20 cellular contexts compared by ENCODE assay signal in the genomic region with DNA sequence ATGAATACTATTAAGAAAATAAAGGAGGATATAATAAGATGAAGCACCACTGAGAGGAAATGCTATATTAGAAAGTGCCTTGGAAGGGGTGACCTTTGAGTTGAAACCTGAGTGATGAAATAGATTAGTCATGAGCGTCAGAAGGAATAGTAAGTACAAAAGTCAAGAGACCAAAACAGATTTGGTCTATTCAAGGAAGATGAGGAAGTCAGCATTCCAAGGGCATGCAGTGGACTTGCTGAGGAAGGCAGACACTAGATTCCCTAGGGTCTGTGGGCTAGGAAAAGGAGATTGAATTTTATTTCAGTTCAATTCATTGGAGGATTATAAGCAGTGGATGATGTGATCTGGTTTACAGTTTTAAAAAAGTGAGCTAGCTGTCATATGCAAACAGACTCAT.
A peak's percentile ranks its signal among the peaks of the same experiment; 100 is the strongest.
DNase-seq lines count a peak whose midpoint lies in the region; ATAC-seq and TF ChIP-seq lines count a peak whose summit lies in the region.
"Had no signal": no experiment of that assay in that cellular context is flagged by ENCODE, and none has a peak within 500 bp of the region (broad histone marks: within the 10 kb centered on the region; RNA-seq: fewer than 3 reads in every experiment).

No MANE protein-coding gene starts in this region.

- BruUV-seq in PC-9 (replicated peaks; lab: Mats Ljungman, UMichigan) = no TSS peak

- H3K9me3 Mint-ChIP-seq in activated T-cell treated with anti-CD3 and anti-CD28 coated beads, Interleukin-2, amount 50 U/mL, for 24 hours = peaks cover 6% of the 10 kb centered on the region
- H3K9me3 Mint-ChIP-seq: neural progenitor cell had no signal

- H3K27me3 ChIP-seq in PC-9 (ENCODE audit: insufficient read depth, low read depth) = no peaks in the 10 kb centered on the region
- H3K27me3 ChIP-seq: neural progenitor cell, vagina had no signal

- H3K4me3 Mint-ChIP-seq in activated T-cell treated with anti-CD3 and anti-CD28 coated beads, Interleukin-2, amount 50 U/mL, for 24 hours = no peak overlapping the region
- H3K4me3 Mint-ChIP-seq: activated CD8-positive, alpha-beta T cell treated with anti-CD3 and anti-CD28 coated beads, Interleukin-2, amount 10 ng/mL, durations not matched to agents 7 days and 5 days; brain; CD4-positive, CD25-positive, alpha-beta regulatory T cell; endodermal cell; neural progenitor cell had no signal

- H4K20me1 ChIP-seq in PC-9 (ENCODE audit: insufficient read depth) = no peaks in the 10 kb centered on the region

- H3K4me3 ChIP-seq in PC-9 = no peak overlapping the region
- H3K4me3 ChIP-seq: neural progenitor cell, vagina had no signal

- no peak for ATAC-seq in left cardiac atrium
- no peak for ATAC-seq in HG03457 (IDR thresholded peaks at IDR 0.05; ENCODE audit: unreplicated experiment)
- ATAC-seq: activated CD8-positive, alpha-beta T cell treated with anti-CD3 and anti-CD28 coated beads, Interleukin-2, amount 10 ng/mL, durations not matched to agents 7 days and 5 days; sciatic nerve; stimulated activated naive CD8-positive, alpha-beta T cell treated with anti-CD3 and anti-CD28 coated beads, Interleukin-15, Interleukin-2, amounts not matched to agents 100 U/mL and 50 U/mL, for 24 hours had no signal

- H2AFZ ChIP-seq in PC-9 = peak overlapping the region; percentile 58; the same call in 1 of the 2 replicates
- H2AFZ ChIP-seq: neural progenitor cell had no signal

- H3K4me1 Mint-ChIP-seq in activated T-cell treated with anti-CD3 and anti-CD28 coated beads, Interleukin-2, amount 50 U/mL, for 24 hours (ENCODE audit: low read depth) = no peaks in the 10 kb centered on the region
- H3K4me1 Mint-ChIP-seq: brain; CD4-positive, CD25-positive, alpha-beta regulatory T cell; endodermal cell; neural progenitor cell had no signal

- H3K27ac ChIP-seq in PC-9 = peak overlapping the region; percentile 84
- H3K27ac ChIP-seq: neural progenitor cell, vagina had no signal

- H3K27me3 Mint-ChIP-seq in activated T-cell treated with anti-CD3 and anti-CD28 coated beads, Interleukin-2, amount 50 U/mL, for 24 hours = no peaks in the 10 kb centered on the region
- H3K27me3 Mint-ChIP-seq: brain; CD4-positive, CD25-positive, alpha-beta regulatory T cell had no signal

- DNase-seq in GM03348 (ENCODE audit: low spot score) (peak; percentile 27), PC-9 (peak in 1 of 2 experiments; percentile 59), fibroblast of gingiva (ENCODE audit: low read depth) (peak; percentile 84), renal cortical epithelial cell (ENCODE audit: low read depth) (peak; percentile 86), GM13976 (ENCODE audit: low spot score) (no peak), left cardiac atrium (no peak)
- no peak for DNase-seq in activated T-cell treated with anti-CD3 and anti-CD28 coated beads, Interleukin-2, amount 50 U/mL, for 24 hours
- DNase-seq: activated CD8-positive, alpha-beta T cell treated with anti-CD3 and anti-CD28 coated beads, Interleukin-2, amount 10 ng/mL, durations not matched to agents 7 days and 5 days; activated gamma-delta T cell; CD4-positive, CD25-positive, alpha-beta regulatory T cell; endodermal cell; Karpas-422; NCI-H2081; SHP77 treated with DMSO at 0.1 percent for 48 hours; stimulated activated naive CD8-positive, alpha-beta T cell treated with anti-CD3 and anti-CD28 coated beads, Interleukin-15, Interleukin-2, amounts not matched to agents 100 U/mL and 50 U/mL, for 24 hours had no signal

- H3F3A ChIP-seq in PC-9 (ENCODE audit: insufficient read depth, low read depth) = peaks cover 4% of the 10 kb centered on the region; the same call in 1 of the 2 replicates

- peak overlapping the region; percentile 47 for H3K4me2 ChIP-seq in PC-9
- H3K4me2 ChIP-seq: neural progenitor cell had no signal

- H3K36me3 ChIP-seq in PC-9 (ENCODE audit: low read depth) = no peaks in the 10 kb centered on the region
- H3K36me3 ChIP-seq: neural progenitor cell, vagina had no signal

- intact Hi-C loops in PC-9 (cut with micrococcal nuclease; ENCODE audit: unreplicated experiment) (no loop called here), left cardiac atrium (cut with DNase I) (no loop called here)

- POLR2A ChIA-PET in PC-9 (lab: Charles Lee; ENCODE audit: unreplicated experiment) = no interaction called here

- no peaks in the 10 kb centered on the region for H3K36me3 Mint-ChIP-seq in activated T-cell treated with anti-CD3 and anti-CD28 coated beads, Interleukin-2, amount 50 U/mL, for 24 hours (ENCODE audit: low read depth)
- H3K36me3 Mint-ChIP-seq: brain; CD4-positive, CD25-positive, alpha-beta regulatory T cell; neural progenitor cell had no signal

- no peaks in the 10 kb centered on the region for H3K79me2 ChIP-seq in PC-9 (ENCODE audit: low read depth)

- CTCF ChIA-PET in PC-9 (lab: Charles Lee) = no interaction called here

- H3K9me3 ChIP-seq in PC-9 (ENCODE audit: insufficient read depth, low read depth) = peaks cover 5% of the 10 kb centered on the region

- peaks cover 19% of the 10 kb centered on the region for H3K4me1 ChIP-seq in PC-9 (replicated peaks; ENCODE audit: insufficient read depth)
- H3K4me1 ChIP-seq: neural progenitor cell, vagina had no signal

- in situ Hi-C loops in GM13976 (cut with MboI; ENCODE audit: low sequenced_read_pairs, unreplicated experiment) = no loop called here

- H3K9me2 ChIP-seq in PC-9 (ENCODE audit: insufficient read depth) = no peaks in the 10 kb centered on the region

- no peak overlapping the region for H3K27ac Mint-ChIP-seq in activated T-cell treated with anti-CD3 and anti-CD28 coated beads, Interleukin-2, amount 50 U/mL, for 24 hours
- H3K27ac Mint-ChIP-seq: activated CD8-positive, alpha-beta T cell treated with anti-CD3 and anti-CD28 coated beads, Interleukin-2, amount 10 ng/mL, durations not matched to agents 7 days and 5 days; brain; endodermal cell; neural progenitor cell had no signal

- TF ChIP-seq CTCF in PC-9 (conservative IDR thresholded peaks at IDR 0.05) = no peak
- TF ChIP-seq CTCF in GM13976 (IDR thresholded peaks at IDR 0.05; ENCODE audit: borderline replicate concordance, control extremely low read depth, extremely low read depth, insufficient read depth, missing control alignments) = no peak

Comparison
In these comparisons a context has a peak if more than half of its experiments do, and no peak if none do; other contexts are left out.
1. DNase-seq: peak in GM03348 (single experiment), fibroblast of gingiva (single experiment) and renal cortical epithelial cell (single experiment); none in GM13976 (single experiment), activated T-cell treated with anti-CD3 and anti-CD28 coated beads, Interleukin-2, amount 50 U/mL, for 24 hours (single experiment) and left cardiac atrium (single experiment).